ENCODE assay signal across 27 cellular contexts in genomic region chr4:24599275-24599674, GRCh38.
"Had no signal": no experiment of that assay in that cellular context is flagged by ENCODE, and none has a peak within 500 bp of the region (broad histone marks: within the 10 kb centered on the region; RNA-seq: fewer than 3 reads in every experiment).

No MANE protein-coding gene starts in this region.

- H3K4me2 ChIP-seq: SK-N-SH had no signal

- DNase-seq: activated CD4-positive, alpha-beta memory T cell treated with anti-CD3 and anti-CD28 coated beads for 36 hours; activated CD4-positive, alpha-beta T cell treated with anti-CD3 and anti-CD28 coated beads, Interleukin-2, amount 10 ng/mL, durations not matched to agents 7 days and 5 days; activated CD4-positive, CD25-positive, alpha-beta regulatory T cell; activated gamma-delta T cell; activated naive CD4-positive, alpha-beta T cell treated with anti-CD3 and anti-CD28 coated beads for 36 hours; activated T-cell treated with anti-CD3 and anti-CD28 coated beads for 4 hours; activated T-cell treated with anti-CD3 and anti-CD28 coated beads, Interleukin-2, amount 50 U/mL, for 48 hours; amygdala; brain microvascular endothelial cell; MG63; MV-4-11; NCI-H1092 treated with DMSO at 0.1 percent for 48 hours; NCI-H1436; NCI-H1694 treated with DMSO at 0.1 percent for 48 hours; NCI-H2029 treated with DMSO at 0.1 percent for 48 hours; NCI-H446; NCI-H524; Right ventricle myocardium superior; RPMI8226; SJCRH30; SK-N-SH; T-helper 1 cell had no signal

- H3K4me1 Mint-ChIP-seq: activated CD4-positive, alpha-beta T cell treated with anti-CD3 and anti-CD28 coated beads, Interleukin-2, amount 10 ng/mL, durations not matched to agents 7 days and 5 days; activated T-helper 17 cell treated with anti-CD3 and anti-CD28 coated beads, Interleukin-2, amount 50 U/mL, for 72 hours had no signal

- H3K9me2 ChIP-seq: SK-N-SH had no signal

- H3K36me3 ChIP-seq: brain microvascular endothelial cell, cardiac muscle cell, MG63, SJCRH30 had no signal

- H3K36me3 Mint-ChIP-seq: activated CD4-positive, alpha-beta memory T cell treated with anti-CD3 and anti-CD28 coated beads for 36 hours had no signal

- H3K4me3 Mint-ChIP-seq: activated CD4-positive, alpha-beta memory T cell treated with anti-CD3 and anti-CD28 coated beads for 36 hours; activated CD4-positive, alpha-beta T cell treated with anti-CD3 and anti-CD28 coated beads, Interleukin-2, amount 10 ng/mL, durations not matched to agents 7 days and 5 days; activated naive CD4-positive, alpha-beta T cell treated with anti-CD3 and anti-CD28 coated beads for 36 hours; activated naive CD8-positive, alpha-beta T cell; activated T-helper 17 cell treated with anti-CD3 and anti-CD28 coated beads, Interleukin-2, amount 50 U/mL, for 72 hours had no signal

- H3K9ac ChIP-seq: SK-N-SH had no signal

- H3K9me3 Mint-ChIP-seq: activated CD4-positive, alpha-beta memory T cell treated with anti-CD3 and anti-CD28 coated beads for 36 hours; activated T-helper 17 cell treated with anti-CD3 and anti-CD28 coated beads, Interleukin-2, amount 50 U/mL, for 72 hours had no signal

- H3K9me3 ChIP-seq: MG63, SJCRH30, SK-N-SH had no signal

- H3K27ac Mint-ChIP-seq: activated CD4-positive, alpha-beta memory T cell treated with anti-CD3 and anti-CD28 coated beads for 36 hours; activated CD4-positive, alpha-beta T cell treated with anti-CD3 and anti-CD28 coated beads, Interleukin-2, amount 10 ng/mL, durations not matched to agents 7 days and 5 days; activated naive CD4-positive, alpha-beta T cell treated with anti-CD3 and anti-CD28 coated beads for 36 hours; activated naive CD8-positive, alpha-beta T cell; activated T-helper 17 cell treated with anti-CD3 and anti-CD28 coated beads, Interleukin-2, amount 50 U/mL, for 72 hours had no signal

- ATAC-seq: activated T-helper 17 cell treated with anti-CD3 and anti-CD28 coated beads, Interleukin-2, amount 50 U/mL, for 72 hours had no signal

- FAIRE-seq: astrocyte had no signal

- H3K4me3 ChIP-seq: cardiac muscle cell, MG63, SJCRH30 had no signal

- H3K27me3 Mint-ChIP-seq: activated CD4-positive, alpha-beta memory T cell treated with anti-CD3 and anti-CD28 coated beads for 36 hours had no signal

- H3K27me3 ChIP-seq: brain microvascular endothelial cell, cardiac muscle cell, MG63, SJCRH30 had no signal

- H3K27ac ChIP-seq: brain microvascular endothelial cell, cardiac muscle cell, SJCRH30, VCaP had no signal
